In genomic region chr6:101181006-101181405, GRCh38 we compare ENCODE assay signal across 27 cellular contexts.
"Had no signal": no experiment of that assay in that cellular context is flagged by ENCODE, and none has a peak within 500 bp of the region (broad histone marks: within the 10 kb centered on the region; RNA-seq: fewer than 3 reads in every experiment).

No MANE protein-coding gene starts in this region.

- DNase-seq: immature natural killer cell; kidney; left colon; left lung; lower lobe of right lung; mammary epithelial cell; mesendoderm; naive B cell; natural killer cell; nephron progenitor cell; occipital lobe; ovary; right lobe of liver; stimulated activated CD4-positive, alpha-beta T cell treated with anti-CD3 and anti-CD28 coated beads, Interleukin-1b, Interleukin-23, amount 100 ng/mL, for 48 hours; stimulated activated CD4-positive, alpha-beta T cell treated with anti-CD3 and anti-CD28 coated beads, Interleukin-2, amount 100 ng/mL, for 48 hours; stimulated activated CD4-positive, alpha-beta T cell treated with anti-CD3 and anti-CD28 coated beads, Interleukin-4, amount 100 ng/mL, for 4 hours; stimulated activated CD8-positive, alpha-beta memory T cell treated with anti-CD3 and anti-CD28 coated beads, Interleukin-4, amount 100 ng/mL, for 48 hours; stimulated activated naive CD4-positive, alpha-beta T cell treated with Interleukin-2 at 50 U/mL for 16 hours; stimulated activated naive CD8-positive, alpha-beta T cell treated with anti-CD3 and anti-CD28 coated beads, Interleukin-15, amount 100 ng/mL, for 72 hours; uterus had no signal

- H3K27ac ChIP-seq: left lung, lower lobe of right lung, neural progenitor cell, neutrophil, ovary, right atrium auricular region, right lobe of liver, tibial nerve, uterus had no signal

- H3K36me3 ChIP-seq: left lung, lower lobe of right lung, neural progenitor cell, neutrophil, ovary, right atrium auricular region, right lobe of liver, tibial nerve, uterus had no signal

- H3K4me1 ChIP-seq: left lung, lower lobe of right lung, neural progenitor cell, right lobe of liver, tibial nerve, uterus had no signal

- H3K9ac ChIP-seq: neural progenitor cell had no signal

- H2AFZ ChIP-seq: neural progenitor cell had no signal

- H3K4me2 ChIP-seq: neural progenitor cell, smooth muscle cell had no signal

- H3K4me3 ChIP-seq: left lung, lower lobe of right lung, neural progenitor cell, ovary, right atrium auricular region, right lobe of liver, smooth muscle cell, tibial nerve, uterus had no signal

- H3K27me3 ChIP-seq: left lung, neural progenitor cell, neutrophil, ovary, right atrium auricular region, right lobe of liver, tibial nerve, uterus had no signal

- FAIRE-seq: islet of Langerhans, kidney had no signal

- ATAC-seq: left colon; left lung; lower lobe of right lung; natural killer cell; right lobe of liver; stimulated activated memory B cell treated with anti-CD40 and anti-IgM and Interleukin-4, amounts not matched to agents 10 μg/mL and 1 μg/mL and 100 μg/mL, for 72 hours; stimulated activated naive CD8-positive, alpha-beta T cell treated with anti-CD3 and anti-CD28 coated beads, Interleukin-15, amount 100 ng/mL, for 72 hours had no signal

- H3K9me3 ChIP-seq: lower lobe of right lung, neutrophil, ovary, right atrium auricular region, right lobe of liver, tibial nerve, uterus had no signal
